Comparison of ENCODE assay signal across 1 cellular context in the genomic region with DNA sequence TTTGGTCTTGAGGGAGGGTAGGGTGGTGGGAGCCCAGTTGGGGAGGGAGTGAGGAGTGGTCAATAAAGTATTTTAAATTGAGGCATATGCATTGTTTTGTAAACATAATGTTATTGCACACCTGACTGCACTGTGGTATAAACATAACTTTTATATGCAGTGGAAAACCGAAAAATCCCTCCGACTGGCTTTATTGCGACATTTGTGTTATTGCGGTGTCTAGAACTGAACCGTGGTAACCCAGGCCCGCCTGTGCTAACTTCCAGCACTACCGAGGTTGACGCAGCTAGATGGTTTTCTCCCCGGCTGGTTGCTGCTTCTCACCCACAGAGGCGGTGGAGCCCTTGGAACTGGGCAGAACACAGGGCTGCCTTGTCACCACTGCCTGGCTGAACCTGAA.
TF ChIP-seq lines count a peak whose summit lies in the region.

No MANE protein-coding gene starts in this region.

TF ChIP-seq in K562, 482 proteins besides CTCF, POLR2A, EP300 and RAD21:
- TF ChIP-seq SREBF2 (CRISPR knock-in tag; IDR thresholded peaks at IDR 0.05) (no peak), CEBPB (tag; IDR thresholded peaks at IDR 0.05) (peak; percentile 69), CEBPG (CRISPR knock-in tag; IDR thresholded peaks at IDR 0.05) (no peak), CEBPG (tag; conservative IDR thresholded peaks at IDR 0.05 in 1 of 2, IDR thresholded peaks at IDR 0.05 in 1 of 2) (0 out of 4 replicates have a peak, but pooled peaks of 1 of the 2 experiments have one; percentile 19)
